In genomic region chr1:106268070-106268469, GRCh38 we compare ENCODE assay signal across 12 cellular contexts.
DNase-seq lines count a peak whose midpoint lies in the region; ATAC-seq lines count a peak whose summit lies in the region.
"Had no signal": no experiment of that assay in that cellular context is flagged by ENCODE, and none has a peak within 500 bp of the region (broad histone marks: within the 10 kb centered on the region; RNA-seq: fewer than 3 reads in every experiment).

No MANE protein-coding gene starts in this region.

- no peaks in the 10 kb centered on the region for H3K79me1 ChIP-seq in mesenchymal stem cell (replicated peaks; ENCODE audit: low read length, poor library complexity, severe bottlenecking)

- no peak overlapping the region for H3K4me3 ChIP-seq in mesenchymal stem cell (ENCODE audit: insufficient read depth in 1 of 2, low read depth in 1 of 2, low read length in 2 of 2)

- H3K4me2 ChIP-seq in mesenchymal stem cell (ENCODE audit: low read length, poor library complexity, severe bottlenecking) = no peak overlapping the region

- H3K4me1 Mint-ChIP-seq in T-helper 17 cell = no peaks in the 10 kb centered on the region
- H3K4me1 Mint-ChIP-seq: IgD-negative memory B cell had no signal

- H3K9me3 ChIP-seq in mesenchymal stem cell (ENCODE audit: control insufficient read depth, low read length) = peaks cover 22% of the 10 kb centered on the region
- H3K9me3 ChIP-seq in T-helper 17 cell (ENCODE audit: control insufficient read depth, low read length, poor library complexity, severe bottlenecking) = peaks cover 2% of the 10 kb centered on the region

- H3K27ac Mint-ChIP-seq in T-helper 17 cell = no peak overlapping the region
- H3K27ac Mint-ChIP-seq: activated naive CD8-positive, alpha-beta T cell; IgD-negative memory B cell had no signal

- no peak overlapping the region for H2AFZ ChIP-seq in mesenchymal stem cell (ENCODE audit: low read depth, low read length)

- H2BK120ac ChIP-seq in mesenchymal stem cell (ENCODE audit: low read depth, low read length) = no peak overlapping the region

- H3K23ac ChIP-seq in mesenchymal stem cell (ENCODE audit: low read length in 2 of 2) = no peak overlapping the region

- H3K36me3 Mint-ChIP-seq in T-helper 17 cell (ENCODE audit: low read depth) = no peaks in the 10 kb centered on the region
- H3K36me3 Mint-ChIP-seq: activated naive CD8-positive, alpha-beta T cell; IgD-negative memory B cell had no signal

- H3K18ac ChIP-seq in mesenchymal stem cell (ENCODE audit: low read depth in 1 of 2, low read length in 2 of 2) = no peak overlapping the region

- no peak overlapping the region for H2BK5ac ChIP-seq in mesenchymal stem cell (ENCODE audit: low read depth, low read length, poor library complexity, severe bottlenecking)

- no peak overlapping the region for H3K4ac ChIP-seq in mesenchymal stem cell (ENCODE audit: low read depth in 1 of 2, low read length in 2 of 2)

- H3K4me1 ChIP-seq in mesenchymal stem cell (ENCODE audit: control insufficient read depth, insufficient read depth, low read depth, low read length) = no peaks in the 10 kb centered on the region

- in situ Hi-C loops in G401 (cut with HindIII; ENCODE audit: low sequenced_read_pairs) = no loop called here

- H3K27me3 Mint-ChIP-seq in T-helper 17 cell = no peaks in the 10 kb centered on the region
- H3K27me3 Mint-ChIP-seq: activated naive CD8-positive, alpha-beta T cell; IgD-negative memory B cell had no signal

- no peak overlapping the region for H3K14ac ChIP-seq in mesenchymal stem cell (ENCODE audit: low read length in 2 of 2)

- no peak overlapping the region for H3K27ac ChIP-seq in mesenchymal stem cell (ENCODE audit: low read length, poor library complexity, severe bottlenecking)

- peak; percentile 33 for DNase-seq in G401 (ENCODE audit: low spot score)
- DNase-seq in LoVo (ENCODE audit: low spot score) = peak; percentile 14
- DNase-seq in UCSD-AML1 (lab: John Stamatoyannopoulos, UW; ENCODE audit: unreplicated experiment) = peak; percentile 5
- DNase-seq in mesenchymal stem cell = peak; percentile 4
- no peak for DNase-seq in T-helper 17 cell
- no peak for DNase-seq in hippocampal formation (lab: John Stamatoyannopoulos, UW)
- DNase-seq: foreskin fibroblast, T-helper 9 cell had no signal

- H2BK12ac ChIP-seq in mesenchymal stem cell (ENCODE audit: low read length in 2 of 2) = no peak overlapping the region

- no peak overlapping the region for H2AK5ac ChIP-seq in mesenchymal stem cell (ENCODE audit: low read length, severe bottlenecking)

- no peak overlapping the region for H4K8ac ChIP-seq in mesenchymal stem cell (ENCODE audit: low read length)

- 67% methylated on average over 5 of the region's 5 CpGs for WGBS in mesenchymal stem cell

- no peaks in the 10 kb centered on the region for H3K36me3 ChIP-seq in mesenchymal stem cell (ENCODE audit: control insufficient read depth in 1 of 2, insufficient read depth in 2 of 2, low read depth in 1 of 2, low read length in 2 of 2)

- H2BK15ac ChIP-seq in mesenchymal stem cell (ENCODE audit: low read depth, poor library complexity, severe bottlenecking) = no peak overlapping the region

- H3K27me3 ChIP-seq in mesenchymal stem cell (ENCODE audit: control insufficient read depth in 1 of 2, insufficient read depth in 1 of 2, low read length in 2 of 2) = no peaks in the 10 kb centered on the region

- H3K4me3 Mint-ChIP-seq in T-helper 17 cell = no peak overlapping the region
- H3K4me3 Mint-ChIP-seq: activated naive CD8-positive, alpha-beta T cell; IgD-negative memory B cell had no signal

- ATAC-seq in T-helper 17 cell = no peak
- no peak for ATAC-seq in GM18498 (IDR thresholded peaks at IDR 0.05; ENCODE audit: unreplicated experiment)
- no peak for ATAC-seq in GM21423 (IDR thresholded peaks at IDR 0.05; ENCODE audit: unreplicated experiment)

- H3K9ac ChIP-seq in mesenchymal stem cell (ENCODE audit: low read length) = no peak overlapping the region

- no peak overlapping the region for H4K91ac ChIP-seq in mesenchymal stem cell (ENCODE audit: low read length)

Comparison
In these comparisons a context has a peak if more than half of its experiments do, and no peak if none do; other contexts are left out.
1. DNase-seq: peak in G401 (single experiment), LoVo (single experiment), UCSD-AML1 (single experiment) and mesenchymal stem cell (single experiment); none in T-helper 17 cell (0 of 3) and hippocampal formation (0 of 2).